ENCODE assay signal across 8 cellular contexts in the genomic region with DNA sequence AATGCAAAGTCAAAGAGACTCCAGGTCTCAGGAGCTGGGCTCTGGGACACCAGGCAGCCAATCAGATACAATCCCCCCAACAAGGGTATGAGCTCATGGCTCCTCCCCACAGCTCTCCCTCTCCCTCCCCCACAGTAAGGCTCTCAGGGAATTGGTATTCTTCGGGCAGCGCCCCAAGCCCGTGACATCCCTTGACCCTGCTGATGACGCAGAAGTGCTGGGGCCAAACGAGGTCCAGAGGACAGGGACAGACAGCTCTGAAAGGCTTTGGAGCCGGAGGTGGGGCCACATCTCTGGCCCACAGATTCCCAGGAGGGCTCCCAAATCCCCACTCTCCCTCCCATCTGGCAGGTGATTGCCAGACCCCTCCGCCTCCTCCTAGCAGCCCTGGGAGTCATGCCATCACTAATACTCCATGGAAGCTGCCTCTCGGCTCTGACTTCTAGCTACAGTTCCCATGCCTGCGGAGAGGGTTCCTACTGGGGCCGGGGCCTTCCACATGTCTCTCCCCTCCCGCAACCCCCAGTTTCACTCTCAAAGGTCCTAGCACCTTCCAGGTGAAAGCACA. TPM values are rescaled to one million over a fixed set of nuclear protein-coding genes. Genes with fewer than 3 reads are reported as not detected.
DNase-seq lines count a peak whose midpoint lies in the region; ATAC-seq and TF ChIP-seq lines count a peak whose summit lies in the region.
"Had no signal": no experiment of that assay in that cellular context is flagged by ENCODE, and none has a peak within 500 bp of the region (broad histone marks: within the 10 kb centered on the region; RNA-seq: fewer than 3 reads in every experiment).

No MANE protein-coding gene starts in this region.

- WGBS in esophagus muscularis mucosa: 73% methylated on average over 2 of the region's 11 CpGs
- 52% methylated on average over 11 of the region's 11 CpGs; no CpG with 5 or more reads in 1 of the 2 donors for WGBS in transverse colon (ENCODE audit: low coverage in 1 of 2), 2 donors

- in situ Hi-C loops in transverse colon (cut with MboI; ENCODE audit: low pct_ligation_motif_present in 1 of 4, low pct_unique_long_range_greater_than_20kb in 1 of 4, low sequenced_read_pairs in 3 of 4): no loop called here

- H3K4me1 ChIP-seq in esophagus muscularis mucosa (peaks cover 62 to 79% (median 72%) of the 10 kb centered on the region in 4 donors), transverse colon (peaks cover 0 to 28% (median 12%) of the 10 kb centered on the region in 4 donors)

- TF ChIP-seq EP300 in esophagus muscularis mucosa (IDR thresholded peaks at IDR 0.05): peak; percentile 80
- TF ChIP-seq EP300 in transverse colon (IDR thresholded peaks at IDR 0.05; ENCODE audit: low read depth): no peak

- H3K9me3 ChIP-seq in esophagus muscularis mucosa: no peaks in the 10 kb centered on the region
- H3K9me3 ChIP-seq in transverse colon: no peaks in the 10 kb centered on the region

- H3K36me3 ChIP-seq in esophagus muscularis mucosa (peaks cover 0 to 4% (median 0%) of the 10 kb centered on the region in 4 donors), transverse colon (no peaks in the 10 kb centered on the region)

- TF ChIP-seq CTCF in esophagus muscularis mucosa (IDR thresholded peaks at IDR 0.05) (no peak), transverse colon (IDR thresholded peaks at IDR 0.05) (no peak)

- peak overlapping the region; percentile 83 to 93 (median 88) for H3K27ac ChIP-seq in esophagus muscularis mucosa (replicated peaks in 1 of 4)
- H3K27ac ChIP-seq in transverse colon: peak overlapping the region; percentile 53 to 71 (median 66)

- intact Hi-C loops in esophagus muscularis mucosa (cut with DNase I): no loop called here
- intact Hi-C loops in transverse colon (cut with DNase I; ENCODE audit: low total_unique reads): loop anchor here (1.0 kb wide), 1 partner anchor 23 kb away; no protein-coding TSS in a partner anchor

- peak; percentile 23 for TF ChIP-seq POLR2A in esophagus muscularis mucosa (IDR thresholded peaks at IDR 0.05; ENCODE audit: low read depth)
- TF ChIP-seq POLR2A in transverse colon (IDR thresholded peaks at IDR 0.05): no peak

- no peak for ATAC-seq in activated CD4-positive, CD25-positive, alpha-beta regulatory T cell treated with anti-CD3 and anti-CD28 coated beads, Interleukin-2, amount 50 U/mL, for 24 hours
- no peak for ATAC-seq in HG02938 (IDR thresholded peaks at IDR 0.05; ENCODE audit: unreplicated experiment)

- H3K4me3 ChIP-seq in esophagus muscularis mucosa: peak overlapping the region; percentile 2 to 18 (median 10)
- H3K4me3 ChIP-seq in transverse colon: no peak overlapping the region

- DNase-seq in RPMI7951 (ENCODE audit: low read depth): peak; percentile 47
- DNase-seq in esophagus muscularis mucosa (ENCODE audit: extremely low spot score): peak; percentile 94
- DNase-seq in midbrain (lab: John Stamatoyannopoulos, UW): peak; percentile 87
- peak; percentile 55 for DNase-seq in transverse colon
- DNase-seq in T-helper 2 cell: no peak

- H3K27me3 ChIP-seq in esophagus muscularis mucosa (no peaks in the 10 kb centered on the region), transverse colon (no peaks in the 10 kb centered on the region)

RNA-seq across cellular contexts. Expression of gene USP2, which starts 5.8 kb away (rescaled TPM):
- total RNA-seq in RPMI7951 (2014; rRNA removed; shearing (Covaris generic)): 0.24 and 0.49 TPM in 2 replicates
- 1 to 10 TPM; 4.6 to 9.9 (median 6.1) TPM for total RNA-seq in esophagus muscularis mucosa
- 10 to 100 TPM in 3 of 4 donors, 1 to 10 TPM in 1; 9.8 to 26.6 (median 22.7) TPM for total RNA-seq in transverse colon

RNA-seq across cellular contexts. Expression of gene MFRP, which starts 29.2 kb away (rescaled TPM):
- total RNA-seq in RPMI7951 (2014; rRNA removed; shearing (Covaris generic)): not detected in 2 replicates
- under 1 TPM in 1 of 4 donors, not detected in 3; 0.11 TPM for total RNA-seq in esophagus muscularis mucosa
- under 1 TPM in 1 of 4 donors, not detected in 3; 0.32 TPM for total RNA-seq in transverse colon
- total RNA-seq: activated CD8-positive, alpha-beta memory T cell treated with anti-CD3 and anti-CD28 coated beads for 36 hours had no signal

RNA-seq across cellular contexts. Expression of gene C1QTNF5, which starts 35.0 kb away (rescaled TPM):
- 2.3 and 4.4 TPM in 2 replicates for total RNA-seq in RPMI7951 (2014; rRNA removed; shearing (Covaris generic))
- total RNA-seq in esophagus muscularis mucosa (10 to 100 TPM; 23.7 to 74.3 (median 51.6) TPM), transverse colon (10 to 100 TPM in 2 of 4 donors, 1 to 10 TPM in 2; 7.6 to 20.5 (median 11.4) TPM)
- total RNA-seq: activated CD8-positive, alpha-beta memory T cell treated with anti-CD3 and anti-CD28 coated beads for 36 hours had no signal

RNA-seq across cellular contexts. Expression of gene RNF26, which starts 41.4 kb away (rescaled TPM):
- 9.0 and 9.1 TPM in 2 replicates for total RNA-seq in RPMI7951 (2014; rRNA removed; shearing (Covaris generic))
- total RNA-seq in esophagus muscularis mucosa (10 to 100 TPM; 14.2 to 33.2 (median 20.9) TPM), transverse colon (10 to 100 TPM; 10.0 to 27.3 (median 13.9) TPM)

RNA-seq across cellular contexts. Expression of gene THY1, which starts 47.3 kb away (rescaled TPM):
- total RNA-seq in RPMI7951 (2014; rRNA removed; shearing (Covaris generic)): 949 and 1,053 TPM in 2 replicates
- total RNA-seq in esophagus muscularis mucosa (10 to 100 TPM; 13.3 to 70.1 (median 25.4) TPM), transverse colon (10 to 100 TPM in 3 of 4 donors, 1 to 10 TPM in 1; 5.6 to 17.6 (median 12.8) TPM)

Comparison
In these comparisons a context has a peak if more than half of its experiments do, and no peak if none do; other contexts are left out.
1. DNase-seq: peak in RPMI7951 (single experiment), esophagus muscularis mucosa (single experiment), midbrain (single experiment) and transverse colon (single experiment); none in T-helper 2 cell (0 of 5).
2. H3K4me3 ChIP-seq: peak in esophagus muscularis mucosa (4 of 4); none in transverse colon (0 of 4).